In genomic region chr5:121851643-121852574, GRCh38 we compare ENCODE assay signal across 26 cellular contexts. TPM values are rescaled to one million over a fixed set of nuclear protein-coding genes. Genes with fewer than 3 reads are reported as not detected.
"Had no signal": no experiment of that assay in that cellular context is flagged by ENCODE, and none has a peak within 500 bp of the region (broad histone marks: within the 10 kb centered on the region; RNA-seq: fewer than 3 reads in every experiment).

FTMT (plus strand) TSS chr5:121851882; CDS start chr5:121851964, 82 bp downstream.

- H3K9ac ChIP-seq: SK-N-SH had no signal

- H3K4me3 ChIP-seq: MG63 had no signal

- FAIRE-seq: HepG2 had no signal

- H3K4me2 ChIP-seq: SK-N-SH had no signal

- H3K9me3 ChIP-seq: MG63, SK-N-SH had no signal

- H3K27ac ChIP-seq: RWPE1 had no signal

- DNase-seq: IMR-90, Karpas-422, KG1, MG63, NCI-H1092, NCI-H1105 treated with DMSO at 0.1 percent for 48 hours, NCI-H1417 treated with DMSO at 0.1 percent for 48 hours, NCI-H146, NCI-H1694 treated with DMSO at 0.1 percent for 48 hours, NCI-H1930, NCI-H2081, NCI-H2107, NCI-H2227 treated with DMSO at 0.1 percent for 48 hours, NCI-H524, NCI-H526 treated with DMSO at 0.1 percent for 48 hours, NCI-H748 treated with DMSO at 0.1 percent for 48 hours, PC-3, SHP77, SK-N-SH had no signal

- H3K36me3 ChIP-seq: MG63 had no signal

- ATAC-seq: HepG2, Panc1, PC-3 had no signal

RNA-seq across cellular contexts. Expression of gene FTMT, which starts in this region (rescaled TPM):
- total RNA-seq: HepG2, HT1080, IMR-90, NCI-H460, OCI-LY7, PC-3, SK-MEL-5 had no signal
- polyA plus RNA-seq: HepG2, IMR-90, SK-N-SH had no signal
